In the genomic region with DNA sequence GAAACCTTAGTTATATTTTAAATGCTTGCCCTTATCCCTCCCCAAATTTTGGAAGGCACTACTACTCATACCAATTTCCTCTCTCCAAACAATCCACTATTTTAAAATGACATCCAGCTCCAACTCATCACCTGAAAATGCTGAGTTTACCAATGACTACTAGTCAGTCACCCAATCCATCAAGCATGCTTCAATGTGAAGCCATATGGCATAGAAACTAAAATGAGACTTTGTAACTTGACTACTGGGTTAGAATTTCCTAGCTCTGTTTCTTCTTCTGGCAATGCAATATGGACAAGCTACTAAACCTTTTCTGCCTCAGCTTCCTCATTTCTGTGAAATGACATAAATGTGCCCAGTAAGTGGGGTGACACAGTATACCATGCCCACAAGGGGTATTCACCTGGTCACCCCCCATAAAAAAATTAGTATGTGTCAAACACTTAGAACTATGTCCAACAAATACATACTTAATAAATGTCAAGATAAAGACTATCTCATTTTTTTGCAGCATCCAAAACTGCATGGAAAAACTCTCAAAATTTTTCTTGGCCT, we compare ENCODE assay signal across 15 cellular contexts. TPM values are rescaled to one million over a fixed set of nuclear protein-coding genes. Genes with fewer than 3 reads are reported as not detected.
DNase-seq lines count a peak whose midpoint lies in the region; ATAC-seq, FAIRE-seq and TF ChIP-seq lines count a peak whose summit lies in the region.
"Had no signal": no experiment of that assay in that cellular context is flagged by ENCODE, and none has a peak within 500 bp of the region (broad histone marks: within the 10 kb centered on the region; RNA-seq: fewer than 3 reads in every experiment).

No MANE protein-coding gene starts in this region.

- in situ Hi-C loops in K562 (cut with MboI): no loop called here

- peaks cover 61% of the 10 kb centered on the region for H3K36me3 Mint-ChIP-seq in activated CD8-positive, alpha-beta memory T cell treated with anti-CD3 and anti-CD28 coated beads, Interleukin-2, amount 10 ng/mL, durations not matched to agents 7 days and 5 days

- no peak for ATAC-seq in activated CD8-positive, alpha-beta memory T cell treated with anti-CD3 and anti-CD28 coated beads, Interleukin-2, amount 10 ng/mL, durations not matched to agents 7 days and 5 days
- ATAC-seq in K562: no peak
- no peak for ATAC-seq in GM18907 (IDR thresholded peaks at IDR 0.05; ENCODE audit: unreplicated experiment)

- H3K4me1 ChIP-seq in K562 (replicated peaks in 1 of 2; ENCODE audit: control insufficient read depth in 2 of 2, insufficient read depth in 2 of 2, low read length in 2 of 2) (no peaks in the 10 kb centered on the region; a peak in 1 of 5 replicates), trophoblast cell (ENCODE audit: control insufficient read depth in 1 of 2, insufficient read depth in 2 of 2, low read length in 2 of 2) (peaks cover 0 to 5% of the 10 kb centered on the region in 2 experiments)

- peak overlapping the region; percentile 75 for H3K4ac ChIP-seq in trophoblast cell (ENCODE audit: low read depth, low read length)

- H3K18ac ChIP-seq in trophoblast cell (ENCODE audit: low read length): no peak overlapping the region

- intact Hi-C loops in K562 (cut with micrococcal nuclease): no loop called here

- no peak for TF ChIP-seq EP300 in K562 (IDR thresholded peaks at IDR 0.05; ENCODE audit: low read length)

- H2BK12ac ChIP-seq in trophoblast cell (ENCODE audit: low read length): no peak overlapping the region

- CTCF ChIA-PET in activated CD8-positive, alpha-beta memory T cell treated with anti-CD3 and anti-CD28 coated beads, Interleukin-2, amount 10 ng/mL, durations not matched to agents 7 days and 5 days (lab: Charles Lee): interaction anchor here (1.2 to 1.5 kb wide), 2 partner anchors 9 to 12 kb away, joined by 3 read pairs; a partner anchor contains a TSS
- CTCF ChIA-PET in K562 (lab: Yijun Ruan, JAX; ENCODE audit: low intra/inter-chr PET ratio): no interaction called here

- peak overlapping the region; percentile 61 for H3K27ac Mint-ChIP-seq in activated CD8-positive, alpha-beta memory T cell treated with anti-CD3 and anti-CD28 coated beads, Interleukin-2, amount 10 ng/mL, durations not matched to agents 7 days and 5 days

- no peak overlapping the region for H3K4me3 ChIP-seq in K562
- H3K4me3 ChIP-seq in trophoblast cell (ENCODE audit: low read depth, low read length): no peak overlapping the region
- H3K4me3 ChIP-seq: vagina had no signal

- BruUV-seq in K562 (replicated peaks; lab: Mats Ljungman, UMichigan): no TSS peak

- no peak overlapping the region for H4K12ac ChIP-seq in trophoblast cell (ENCODE audit: low read depth, low read length)

- H3K27ac ChIP-seq in K562 (ENCODE audit: extremely low read depth, low read depth, low read length): no peak overlapping the region
- no peak overlapping the region for H3K27ac ChIP-seq in trophoblast cell (ENCODE audit: low read depth, low read length)
- H3K27ac ChIP-seq: vagina had no signal

- no peak overlapping the region for H2BK5ac ChIP-seq in trophoblast cell (ENCODE audit: low read depth, low read length, poor library complexity)

- H3K79me1 ChIP-seq in trophoblast cell (ENCODE audit: low read length): no peaks in the 10 kb centered on the region

- H3K4me2 ChIP-seq in K562 (ENCODE audit: insufficient read depth, low read length) (no peak overlapping the region), trophoblast cell (ENCODE audit: low read length) (no peak overlapping the region)

- FAIRE-seq in K562 (lab: Jason Lieb, UNC): no peak
- FAIRE-seq: colon had no signal

- no peak overlapping the region for H4K8ac ChIP-seq in trophoblast cell (ENCODE audit: low read depth, low read length)

- H3K36me3 ChIP-seq in K562 (ENCODE audit: control insufficient read depth, insufficient read depth, low read length) (peaks cover 93% of the 10 kb centered on the region), trophoblast cell (ENCODE audit: control insufficient read depth in 1 of 2, insufficient read depth in 2 of 2, low read length in 2 of 2) (peaks cover 16 to 25% of the 10 kb centered on the region in 2 experiments)

- no peak overlapping the region for H2AFZ ChIP-seq in K562 (ENCODE audit: low read depth, low read length)
- no peak overlapping the region for H2AFZ ChIP-seq in trophoblast cell (ENCODE audit: insufficient read depth, low read length, poor library complexity)

- H3K4me1 Mint-ChIP-seq in activated CD8-positive, alpha-beta memory T cell treated with anti-CD3 and anti-CD28 coated beads, Interleukin-2, amount 10 ng/mL, durations not matched to agents 7 days and 5 days: peaks cover 39% of the 10 kb centered on the region

- H3K9ac ChIP-seq in K562 (ENCODE audit: insufficient read depth in 1 of 2, low read depth in 2 of 2, low read length in 2 of 2) (no peak overlapping the region), trophoblast cell (ENCODE audit: low read length) (no peak overlapping the region)

- H3K79me2 ChIP-seq in K562 (ENCODE audit: control insufficient read depth, insufficient read depth, low read length) (peaks cover 68% of the 10 kb centered on the region), trophoblast cell (ENCODE audit: control insufficient read depth, insufficient read depth, low read length, poor library complexity) (peaks cover 9% of the 10 kb centered on the region)

- H4K20me1 ChIP-seq in K562 (replicated peaks; ENCODE audit: control insufficient read depth, insufficient read depth, low read length): peaks cover 40% of the 10 kb centered on the region

- H3K23ac ChIP-seq in trophoblast cell (ENCODE audit: low read length): no peak overlapping the region

- H3K9me3 Mint-ChIP-seq in activated CD8-positive, alpha-beta memory T cell treated with anti-CD3 and anti-CD28 coated beads, Interleukin-2, amount 10 ng/mL, durations not matched to agents 7 days and 5 days (ENCODE audit: low read depth): no peaks in the 10 kb centered on the region
- H3K9me3 Mint-ChIP-seq: T-cell had no signal

- no peak overlapping the region for H3K14ac ChIP-seq in trophoblast cell (ENCODE audit: low read length)

- no peaks in the 10 kb centered on the region for H3K27me3 Mint-ChIP-seq in activated CD8-positive, alpha-beta memory T cell treated with anti-CD3 and anti-CD28 coated beads, Interleukin-2, amount 10 ng/mL, durations not matched to agents 7 days and 5 days
- H3K27me3 Mint-ChIP-seq: T-cell had no signal

- TF ChIP-seq CTCF in K562 (IDR thresholded peaks at IDR 0.05 in 2 of 3, conservative IDR thresholded peaks at IDR 0.05 in 1 of 3; ENCODE audit: insufficient read depth in 2 of 3, low read depth in 1 of 3, low read length in 3 of 3) (no peak), GM20000 (IDR thresholded peaks at IDR 0.05; ENCODE audit: extremely low read depth, missing control alignments) (no peak)

- no peak for DNase-seq in activated CD8-positive, alpha-beta memory T cell treated with anti-CD3 and anti-CD28 coated beads, Interleukin-2, amount 10 ng/mL, durations not matched to agents 7 days and 5 days
- no peak for DNase-seq in activated CD8-positive, alpha-beta memory T cell treated with anti-CD3 and anti-CD28 coated beads, Interleukin-2, amount 50 U/mL, for 4 hours
- DNase-seq in MV-4-11 (lab: John Stamatoyannopoulos, UW) (peak; percentile 37), K562 (ENCODE audit: extremely low read depth in 1 of 4, low spot score in 3 of 4) (no peak), trophoblast cell (no peak), GM20000 (ENCODE audit: low spot score) (no peak), NCI-H82 (lab: John Stamatoyannopoulos, UW) (no peak)
- DNase-seq: activated CD4-positive, alpha-beta T cell treated with anti-CD3 and anti-CD28 coated beads, Interleukin-2, amount 50 U/mL, for 48 hours; DMS53; NCI-H2227 treated with DMSO at 0.1 percent for 48 hours; T-cell had no signal

- H4K91ac ChIP-seq in trophoblast cell (ENCODE audit: low read depth, low read length): no peak overlapping the region

- H3K9me1 ChIP-seq in K562 (ENCODE audit: control insufficient read depth, insufficient read depth, low read length): no peaks in the 10 kb centered on the region

- H3K27me3 ChIP-seq in K562 (ENCODE audit: control insufficient read depth in 2 of 2, insufficient read depth in 2 of 2, low read length in 2 of 2) (no peaks in the 10 kb centered on the region), trophoblast cell (ENCODE audit: insufficient read depth, low read length) (no peaks in the 10 kb centered on the region)
- H3K27me3 ChIP-seq: vagina had no signal

- POLR2A ChIA-PET in K562 (lab: Yijun Ruan, JAX): interaction anchor here (0.6 to 2.0 kb wide), 3 partner anchors 10 to 24 kb away, joined by 3 to 5 read pairs (median 4); a partner anchor contains a TSS

- H2AK5ac ChIP-seq in trophoblast cell (ENCODE audit: low read length): no peak overlapping the region

- H2BK120ac ChIP-seq in trophoblast cell (ENCODE audit: insufficient read depth, low read length, poor library complexity): no peak overlapping the region

- TF ChIP-seq POLR2A in K562 (conservative IDR thresholded peaks at IDR 0.05): no peak

- no peak for TF ChIP-seq RAD21 in K562 (CRISPR knock-in tag; conservative IDR thresholded peaks at IDR 0.05 in 1 of 2, IDR thresholded peaks at IDR 0.05 in 1 of 2)

- no peaks in the 10 kb centered on the region for H3K9me3 ChIP-seq in K562 (replicated peaks; ENCODE audit: control insufficient read depth, insufficient read depth, low read depth, low read length)
- H3K9me3 ChIP-seq in trophoblast cell (ENCODE audit: insufficient read depth, low read depth, low read length): no peaks in the 10 kb centered on the region
- H3K9me3 ChIP-seq: vagina had no signal

- no peak overlapping the region for H3K4me3 Mint-ChIP-seq in activated CD8-positive, alpha-beta memory T cell treated with anti-CD3 and anti-CD28 coated beads, Interleukin-2, amount 10 ng/mL, durations not matched to agents 7 days and 5 days
- H3K4me3 Mint-ChIP-seq: T-cell had no signal

RNA-seq across cellular contexts. Expression of a gene that starts 10.0 kb away (rescaled TPM):
- under 1 TPM; 0.20 to 0.40 TPM for total RNA-seq in activated CD8-positive, alpha-beta memory T cell treated with anti-CD3 and anti-CD28 coated beads, Interleukin-2, amount 10 ng/mL, durations not matched to agents 7 days and 5 days
- 0.51 and 0.72 TPM in 2 replicates for total RNA-seq in K562 (2011; cell fraction: chromatin; rRNA removed; ENCODE audit: low replicate concordance)
- 0.79 TPM in 1 of 2 replicates, not detected in the other for total RNA-seq in K562 (2011; cell fraction: nucleolus; rRNA removed)
- not detected in 2 replicates for total RNA-seq in K562 (2011; cell fraction: nucleoplasm; rRNA removed)
- total RNA-seq in K562 (2014; rRNA removed) (0.68 TPM in 1 of 2 replicates, not detected in the other), K562 (2014; rRNA removed; fragmentation: Illumina TruSeq; extraction: Trizol) (0.22 and 0.38 TPM in 2 replicates), K562 (2015; rRNA removed; fragmentation: Illumina TruSeq; extraction: Trizol) (not detected in 2 replicates), K562 (2021) (not detected in 2 replicates)
- polyA plus RNA-seq in K562 (2011; rRNA removed) (not detected in 2 replicates), K562 (2014; fragmentation: Illumina TruSeq; extraction: Trizol) (0.10 TPM in 1 of 2 replicates, not detected in the other), K562 (2014; fragmentation: Nextera tagmentation; extraction: Ambion mirVana) (not detected), K562 (2014; rRNA removed) (0.28 TPM in 1 of 2 replicates, not detected in the other)
- not detected in 2 replicates for polyA plus RNA-seq in K562 (2011; cell fraction: cytosol; rRNA removed)
- 0.24 TPM in 1 of 2 replicates, not detected in the other for polyA plus RNA-seq in K562 (2011; cell fraction: nucleus; rRNA removed)
- 0.26 TPM in 1 of 2 replicates, not detected in the other for polyA plus RNA-seq in K562 (2012)
- 0.33 and 0.39 TPM in 2 replicates for polyA minus RNA-seq in K562 (2011; rRNA and poly(A)+ RNA removed)
- not detected in 2 replicates for polyA minus RNA-seq in K562 (2011; cell fraction: cytosol; rRNA and poly(A)+ RNA removed)
- 0.44 TPM in 1 of 2 replicates, not detected in the other for polyA minus RNA-seq in K562 (2011; cell fraction: nucleus; rRNA and poly(A)+ RNA removed)
- polyA plus RNA-seq in trophoblast cell (2013): 0.15 TPM in 1 of 2 replicates, not detected in the other
- total RNA-seq: pulmonary artery endothelial cell had no signal

RNA-seq across cellular contexts. Expression of a gene that starts 11.2 kb away (rescaled TPM):
- total RNA-seq in activated CD8-positive, alpha-beta memory T cell treated with anti-CD3 and anti-CD28 coated beads, Interleukin-2, amount 10 ng/mL, durations not matched to agents 7 days and 5 days: 100 to 1,000 TPM; 389 to 451 TPM
- 47.4 and 171 TPM in 2 replicates for total RNA-seq in K562 (2011; cell fraction: chromatin; rRNA removed; ENCODE audit: low replicate concordance)
- 27.7 and 36.5 TPM in 2 replicates for total RNA-seq in K562 (2011; cell fraction: nucleolus; rRNA removed)
- 119 and 209 TPM in 2 replicates for total RNA-seq in K562 (2011; cell fraction: nucleoplasm; rRNA removed)
- total RNA-seq in K562 (2014; rRNA removed): 304 and 331 TPM in 2 replicates
- 656 and 729 TPM in 2 replicates for total RNA-seq in K562 (2014; rRNA removed; fragmentation: Illumina TruSeq; extraction: Trizol)
- 436 and 447 TPM in 2 replicates for total RNA-seq in K562 (2015; rRNA removed; fragmentation: Illumina TruSeq; extraction: Trizol)
- total RNA-seq in K562 (2021): 357 and 363 TPM in 2 replicates
- 225 and 326 TPM in 2 replicates for polyA plus RNA-seq in K562 (2011; rRNA removed)
- 55.4 and 201 TPM in 2 replicates for polyA plus RNA-seq in K562 (2011; cell fraction: cytosol; rRNA removed)
- polyA plus RNA-seq in K562 (2011; cell fraction: nucleus; rRNA removed): 55.4 and 96.4 TPM in 2 replicates
- polyA plus RNA-seq in K562 (2012): 409 and 511 TPM in 2 replicates
- 457 and 479 TPM in 2 replicates for polyA plus RNA-seq in K562 (2014; fragmentation: Illumina TruSeq; extraction: Trizol)
- polyA plus RNA-seq in K562 (2014; fragmentation: Nextera tagmentation; extraction: Ambion mirVana): 1,000 to 10,000 TPM; 1,257 to 1,855 TPM
- 316 and 329 TPM in 2 replicates for polyA plus RNA-seq in K562 (2014; rRNA removed)
- 319 and 344 TPM in 2 replicates for polyA minus RNA-seq in K562 (2011; rRNA and poly(A)+ RNA removed)
- polyA minus RNA-seq in K562 (2011; cell fraction: cytosol; rRNA and poly(A)+ RNA removed): 93.9 and 115 TPM in 2 replicates
- polyA minus RNA-seq in K562 (2011; cell fraction: nucleus; rRNA and poly(A)+ RNA removed): 54.7 and 100 TPM in 2 replicates
- 455 and 462 TPM in 2 replicates for polyA plus RNA-seq in trophoblast cell (2013)
